ENCODE assay signal across 1 cellular context in the genomic region with DNA sequence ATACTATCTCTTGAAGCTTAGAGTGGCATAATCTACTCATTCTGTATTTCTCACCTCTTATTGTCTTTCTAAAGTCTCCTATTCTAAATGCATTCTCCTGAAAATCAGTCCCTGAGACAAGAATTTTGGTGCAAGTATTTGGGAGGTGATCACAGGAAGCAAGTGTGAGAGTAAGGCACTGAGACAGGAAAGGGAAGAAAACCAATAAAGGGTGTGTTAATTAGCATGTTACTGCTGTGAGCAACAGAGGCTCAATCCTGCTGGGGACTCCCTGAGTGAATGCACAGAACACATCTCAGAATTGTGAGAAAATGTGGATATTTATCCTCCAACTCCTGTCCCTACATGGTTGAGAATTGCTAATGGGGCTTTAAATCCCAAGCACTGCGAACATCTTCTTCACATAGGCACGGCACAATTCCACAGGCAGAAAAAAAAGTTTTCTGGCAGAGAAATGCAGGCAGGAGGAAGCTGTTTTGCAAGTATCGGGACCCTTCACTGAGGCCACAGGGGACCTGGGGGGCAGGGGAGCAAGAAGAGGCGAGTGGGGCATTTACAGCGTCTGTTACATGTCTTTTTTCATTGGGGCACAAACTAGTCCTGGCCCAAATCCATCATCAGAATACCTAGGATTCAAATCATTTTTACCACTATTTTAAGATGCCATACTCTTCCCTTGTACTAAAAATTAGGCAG.
A peak's percentile ranks its signal among the peaks of the same experiment; 100 is the strongest.
TF ChIP-seq lines count a peak whose summit lies in the region.

No MANE protein-coding gene starts in this region.

TF ChIP-seq in WTC11, 78 proteins besides CTCF, POLR2A, EP300 and RAD21 (continued from another document):
- TF ChIP-seq, protein P1, sequence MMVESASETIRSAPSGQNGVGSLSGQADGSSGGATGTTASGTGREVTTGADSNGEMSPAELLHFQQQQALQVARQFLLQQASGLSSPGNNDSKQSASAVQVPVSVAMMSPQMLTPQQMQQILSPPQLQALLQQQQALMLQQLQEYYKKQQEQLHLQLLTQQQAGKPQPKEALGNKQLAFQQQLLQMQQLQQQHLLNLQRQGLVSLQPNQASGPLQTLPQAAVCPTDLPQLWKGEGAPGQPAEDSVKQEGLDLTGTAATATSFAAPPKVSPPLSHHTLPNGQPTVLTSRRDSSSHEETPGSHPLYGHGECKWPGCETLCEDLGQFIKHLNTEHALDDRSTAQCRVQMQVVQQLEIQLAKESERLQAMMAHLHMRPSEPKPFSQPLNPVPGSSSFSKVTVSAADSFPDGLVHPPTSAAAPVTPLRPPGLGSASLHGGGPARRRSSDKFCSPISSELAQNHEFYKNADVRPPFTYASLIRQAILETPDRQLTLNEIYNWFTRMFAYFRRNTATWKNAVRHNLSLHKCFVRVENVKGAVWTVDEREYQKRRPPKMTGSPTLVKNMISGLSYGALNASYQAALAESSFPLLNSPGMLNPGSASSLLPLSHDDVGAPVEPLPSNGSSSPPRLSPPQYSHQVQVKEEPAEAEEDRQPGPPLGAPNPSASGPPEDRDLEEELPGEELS (CRISPR knock-in tag; IDR thresholded peaks at IDR 0.05) = peak; percentile 49; the same call in 1 of the 2 replicates
- TF ChIP-seq, protein P2, sequence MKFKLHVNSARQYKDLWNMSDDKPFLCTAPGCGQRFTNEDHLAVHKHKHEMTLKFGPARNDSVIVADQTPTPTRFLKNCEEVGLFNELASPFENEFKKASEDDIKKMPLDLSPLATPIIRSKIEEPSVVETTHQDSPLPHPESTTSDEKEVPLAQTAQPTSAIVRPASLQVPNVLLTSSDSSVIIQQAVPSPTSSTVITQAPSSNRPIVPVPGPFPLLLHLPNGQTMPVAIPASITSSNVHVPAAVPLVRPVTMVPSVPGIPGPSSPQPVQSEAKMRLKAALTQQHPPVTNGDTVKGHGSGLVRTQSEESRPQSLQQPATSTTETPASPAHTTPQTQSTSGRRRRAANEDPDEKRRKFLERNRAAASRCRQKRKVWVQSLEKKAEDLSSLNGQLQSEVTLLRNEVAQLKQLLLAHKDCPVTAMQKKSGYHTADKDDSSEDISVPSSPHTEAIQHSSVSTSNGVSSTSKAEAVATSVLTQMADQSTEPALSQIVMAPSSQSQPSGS (CRISPR knock-in tag; IDR thresholded peaks at IDR 0.05; ENCODE audit: borderline replicate concordance, low read depth) = no peak
- TF ChIP-seq, protein P3, sequence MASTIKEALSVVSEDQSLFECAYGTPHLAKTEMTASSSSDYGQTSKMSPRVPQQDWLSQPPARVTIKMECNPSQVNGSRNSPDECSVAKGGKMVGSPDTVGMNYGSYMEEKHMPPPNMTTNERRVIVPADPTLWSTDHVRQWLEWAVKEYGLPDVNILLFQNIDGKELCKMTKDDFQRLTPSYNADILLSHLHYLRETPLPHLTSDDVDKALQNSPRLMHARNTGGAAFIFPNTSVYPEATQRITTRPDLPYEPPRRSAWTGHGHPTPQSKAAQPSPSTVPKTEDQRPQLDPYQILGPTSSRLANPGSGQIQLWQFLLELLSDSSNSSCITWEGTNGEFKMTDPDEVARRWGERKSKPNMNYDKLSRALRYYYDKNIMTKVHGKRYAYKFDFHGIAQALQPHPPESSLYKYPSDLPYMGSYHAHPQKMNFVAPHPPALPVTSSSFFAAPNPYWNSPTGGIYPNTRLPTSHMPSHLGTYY (CRISPR knock-in tag; IDR thresholded peaks at IDR 0.05) = no peak
